ENCODE assay signal across 1 cellular context in the genomic region with DNA sequence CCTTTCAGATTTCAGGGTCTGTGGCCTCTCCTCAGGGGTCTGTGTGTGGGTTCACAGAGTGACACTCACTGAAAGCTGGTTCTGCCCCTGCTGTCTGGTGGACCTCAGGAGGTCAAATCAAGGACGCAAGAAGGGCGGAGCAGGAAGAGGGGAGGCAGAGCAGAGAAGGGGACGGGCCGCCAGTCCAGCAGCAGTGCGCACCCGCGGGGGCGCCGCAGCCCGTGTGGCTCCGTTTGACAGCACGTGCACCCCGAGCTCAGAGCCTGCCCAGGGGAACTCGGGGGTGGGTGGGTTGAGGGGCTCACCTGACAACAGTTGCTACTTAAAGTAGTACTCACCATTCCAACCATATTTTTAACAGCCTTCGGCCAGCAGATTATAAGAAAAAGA.
TF ChIP-seq lines count a peak whose summit lies in the region.

No MANE protein-coding gene starts in this region.

TF ChIP-seq in GM23338, 12 proteins besides CTCF, POLR2A, EP300 and RAD21 (continued from another document):
- TF ChIP-seq, protein P1, sequence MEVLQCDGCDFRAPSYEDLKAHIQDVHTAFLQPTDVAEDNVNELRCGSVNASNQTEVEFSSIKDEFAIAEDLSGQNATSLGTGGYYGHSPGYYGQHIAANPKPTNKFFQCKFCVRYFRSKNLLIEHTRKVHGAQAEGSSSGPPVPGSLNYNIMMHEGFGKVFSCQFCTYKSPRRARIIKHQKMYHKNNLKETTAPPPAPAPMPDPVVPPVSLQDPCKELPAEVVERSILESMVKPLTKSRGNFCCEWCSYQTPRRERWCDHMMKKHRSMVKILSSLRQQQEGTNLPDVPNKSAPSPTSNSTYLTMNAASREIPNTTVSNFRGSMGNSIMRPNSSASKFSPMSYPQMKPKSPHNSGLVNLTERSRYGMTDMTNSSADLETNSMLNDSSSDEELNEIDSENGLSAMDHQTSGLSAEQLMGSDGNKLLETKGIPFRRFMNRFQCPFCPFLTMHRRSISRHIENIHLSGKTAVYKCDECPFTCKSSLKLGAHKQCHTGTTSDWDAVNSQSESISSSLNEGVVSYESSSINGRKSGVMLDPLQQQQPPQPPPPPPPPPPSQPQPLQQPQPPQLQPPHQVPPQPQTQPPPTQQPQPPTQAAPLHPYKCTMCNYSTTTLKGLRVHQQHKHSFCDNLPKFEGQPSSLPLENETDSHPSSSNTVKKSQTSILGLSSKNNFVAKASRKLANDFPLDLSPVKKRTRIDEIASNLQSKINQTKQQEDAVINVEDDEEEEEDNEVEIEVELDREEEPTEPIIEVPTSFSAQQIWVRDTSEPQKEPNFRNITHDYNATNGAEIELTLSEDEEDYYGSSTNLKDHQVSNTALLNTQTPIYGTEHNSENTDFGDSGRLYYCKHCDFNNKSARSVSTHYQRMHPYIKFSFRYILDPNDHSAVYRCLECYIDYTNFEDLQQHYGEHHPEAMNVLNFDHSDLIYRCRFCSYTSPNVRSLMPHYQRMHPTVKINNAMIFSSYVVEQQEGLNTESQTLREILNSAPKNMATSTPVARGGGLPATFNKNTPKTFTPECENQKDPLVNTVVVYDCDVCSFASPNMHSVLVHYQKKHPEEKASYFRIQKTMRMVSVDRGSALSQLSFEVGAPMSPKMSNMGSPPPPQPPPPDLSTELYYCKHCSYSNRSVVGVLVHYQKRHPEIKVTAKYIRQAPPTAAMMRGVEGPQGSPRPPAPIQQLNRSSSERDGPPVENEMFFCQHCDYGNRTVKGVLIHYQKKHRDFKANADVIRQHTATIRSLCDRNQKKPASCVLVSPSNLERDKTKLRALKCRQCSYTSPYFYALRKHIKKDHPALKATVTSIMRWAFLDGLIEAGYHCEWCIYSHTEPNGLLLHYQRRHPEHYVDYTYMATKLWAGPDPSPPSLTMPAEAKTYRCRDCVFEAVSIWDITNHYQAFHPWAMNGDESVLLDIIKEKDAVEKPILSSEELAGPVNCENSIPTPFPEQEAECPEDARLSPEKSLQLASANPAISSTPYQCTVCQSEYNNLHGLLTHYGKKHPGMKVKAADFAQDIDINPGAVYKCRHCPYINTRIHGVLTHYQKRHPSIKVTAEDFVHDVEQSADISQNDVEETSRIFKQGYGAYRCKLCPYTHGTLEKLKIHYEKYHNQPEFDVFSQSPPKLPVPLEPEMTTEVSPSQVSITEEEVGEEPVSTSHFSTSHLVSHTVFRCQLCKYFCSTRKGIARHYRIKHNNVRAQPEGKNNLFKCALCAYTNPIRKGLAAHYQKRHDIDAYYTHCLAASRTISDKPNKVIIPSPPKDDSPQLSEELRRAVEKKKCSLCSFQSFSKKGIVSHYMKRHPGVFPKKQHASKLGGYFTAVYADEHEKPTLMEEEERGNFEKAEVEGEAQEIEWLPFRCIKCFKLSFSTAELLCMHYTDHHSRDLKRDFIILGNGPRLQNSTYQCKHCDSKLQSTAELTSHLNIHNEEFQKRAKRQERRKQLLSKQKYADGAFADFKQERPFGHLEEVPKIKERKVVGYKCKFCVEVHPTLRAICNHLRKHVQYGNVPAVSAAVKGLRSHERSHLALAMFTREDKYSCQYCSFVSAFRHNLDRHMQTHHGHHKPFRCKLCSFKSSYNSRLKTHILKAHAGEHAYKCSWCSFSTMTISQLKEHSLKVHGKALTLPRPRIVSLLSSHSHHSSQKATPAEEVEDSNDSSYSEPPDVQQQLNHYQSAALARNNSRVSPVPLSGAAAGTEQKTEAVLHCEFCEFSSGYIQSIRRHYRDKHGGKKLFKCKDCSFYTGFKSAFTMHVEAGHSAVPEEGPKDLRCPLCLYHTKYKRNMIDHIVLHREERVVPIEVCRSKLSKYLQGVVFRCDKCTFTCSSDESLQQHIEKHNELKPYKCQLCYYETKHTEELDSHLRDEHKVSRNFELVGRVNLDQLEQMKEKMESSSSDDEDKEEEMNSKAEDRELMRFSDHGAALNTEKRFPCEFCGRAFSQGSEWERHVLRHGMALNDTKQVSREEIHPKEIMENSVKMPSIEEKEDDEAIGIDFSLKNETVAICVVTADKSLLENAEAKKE (CRISPR knock-in tag; IDR thresholded peaks at IDR 0.05) = no peak
